15 cellular contexts compared by ENCODE assay signal in the genomic region with DNA sequence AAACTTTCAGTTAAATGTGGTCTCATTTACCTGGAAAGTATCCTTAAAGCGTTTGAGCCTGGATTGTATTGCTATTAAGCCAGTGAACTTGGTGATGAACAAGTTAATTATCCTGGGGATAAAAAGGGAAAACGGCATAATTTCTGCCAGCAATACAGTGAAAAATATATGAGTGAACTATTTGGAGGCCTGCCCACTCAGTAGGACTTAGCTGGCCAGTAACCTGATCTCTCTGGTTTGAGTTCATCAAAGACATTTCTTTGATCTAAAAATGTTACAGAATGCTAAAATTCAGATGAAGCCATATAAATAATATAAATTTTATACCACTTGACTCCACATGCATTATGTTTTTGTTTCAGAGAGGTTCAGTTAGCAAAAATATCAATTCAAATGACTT.
DNase-seq lines count a peak whose midpoint lies in the region; TF ChIP-seq lines count a peak whose summit lies in the region.
"Had no signal": no experiment of that assay in that cellular context is flagged by ENCODE, and none has a peak within 500 bp of the region (broad histone marks: within the 10 kb centered on the region; RNA-seq: fewer than 3 reads in every experiment).

No MANE protein-coding gene starts in this region.

- no peak for TF ChIP-seq CTCF in choroid plexus epithelial cell (conservative IDR thresholded peaks at IDR 0.05; ENCODE audit: low read depth, low read length)

- DNase-seq in EH (ENCODE audit: low read depth) (peak; percentile 8), LHCN-M2 (ENCODE audit: low read depth) (peak; percentile 32), choroid plexus epithelial cell (ENCODE audit: low read depth) (peak; percentile 18), myocyte (ENCODE audit: low read depth) (peak; percentile 22), LoVo (ENCODE audit: low spot score) (no peak)
- no peak for DNase-seq in activated CD8-positive, alpha-beta memory T cell treated with anti-CD3 and anti-CD28 coated beads for 24 hours
- DNase-seq in stimulated activated naive CD4-positive, alpha-beta T cell treated with Interleukin-2 at 50 U/mL for 16 hours (lab: John Stamatoyannopoulos, UW): no peak
- DNase-seq: Caco-2, NCI-H1092 treated with DMSO at 0.1 percent for 48 hours, NCI-H1694, NCI-H748 treated with DMSO at 0.1 percent for 48 hours, SHP77 had no signal

- no peak overlapping the region for H3K4me3 ChIP-seq in choroid plexus epithelial cell (ENCODE audit: low read depth, low read length)
- H3K4me3 ChIP-seq: A549, GM12878, K562 had no signal

Comparison
In these comparisons a context has a peak if more than half of its experiments do, and no peak if none do; other contexts are left out.
1. DNase-seq: peak in EH (single experiment), LHCN-M2 (single experiment), choroid plexus epithelial cell (single experiment) and myocyte (single experiment); none in activated CD8-positive, alpha-beta memory T cell treated with anti-CD3 and anti-CD28 coated beads for 24 hours (single experiment), stimulated activated naive CD4-positive, alpha-beta T cell treated with Interleukin-2 at 50 U/mL for 16 hours (single experiment) and LoVo (single experiment).